17 cellular contexts compared by ENCODE assay signal in the genomic region with DNA sequence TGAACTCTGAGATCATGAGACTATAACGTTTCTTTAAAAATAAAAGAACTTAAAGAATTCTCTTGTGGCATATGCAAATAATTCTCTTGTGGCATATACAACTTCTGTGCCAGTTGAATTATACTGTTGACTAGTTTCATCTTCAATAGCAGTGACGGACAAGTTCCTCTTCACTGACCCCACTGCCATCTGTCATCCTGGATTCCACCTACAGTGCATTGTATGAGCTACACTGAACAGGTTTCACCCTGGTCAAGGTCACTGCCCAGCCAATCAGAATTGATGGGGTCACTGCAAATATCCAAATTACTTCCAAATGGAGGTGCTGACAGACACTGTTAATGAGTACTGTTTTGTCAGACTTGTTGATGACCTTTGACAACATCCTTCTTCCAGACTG.
DNase-seq lines count a peak whose midpoint lies in the region; ATAC-seq and TF ChIP-seq lines count a peak whose summit lies in the region.
"Had no signal": no experiment of that assay in that cellular context is flagged by ENCODE, and none has a peak within 500 bp of the region (broad histone marks: within the 10 kb centered on the region; RNA-seq: fewer than 3 reads in every experiment).

No MANE protein-coding gene starts in this region.

- TF ChIP-seq CTCF in WERI-Rb-1 (IDR thresholded peaks at IDR 0.05; ENCODE audit: low read depth, low read length) (no peak), nephron progenitor cell (IDR thresholded peaks at IDR 0.05) (no peak)

- no peaks in the 10 kb centered on the region for H3K9me3 ChIP-seq in WERI-Rb-1 (ENCODE audit: severe bottlenecking)

- H3K27me3 Mint-ChIP-seq in nephron progenitor cell (ENCODE audit: low read depth, poor library complexity): no peaks in the 10 kb centered on the region
- H3K27me3 Mint-ChIP-seq: T-helper 17 cell had no signal

- H3K27me3 ChIP-seq in WERI-Rb-1 (ENCODE audit: insufficient read depth, low read depth, severe bottlenecking): no peaks in the 10 kb centered on the region

- H3K27ac ChIP-seq in WERI-Rb-1: no peak overlapping the region

- H3K4me1 Mint-ChIP-seq in nephron progenitor cell: peaks cover 67% of the 10 kb centered on the region
- H3K4me1 Mint-ChIP-seq: T-helper 17 cell had no signal

- DNase-seq in WERI-Rb-1 (peak; percentile 53), nephron progenitor cell (peak; percentile 29)
- DNase-seq in stimulated activated CD4-positive, alpha-beta T cell treated with anti-CD3 and anti-CD28 coated beads, Interleukin-4, amount 100 ng/mL, for 4 hours: no peak
- no peak for DNase-seq in activated T-cell treated with anti-CD3 and anti-CD28 coated beads, Interleukin-2, amount 50 U/mL, for 48 hours
- DNase-seq in stimulated activated CD8-positive, alpha-beta memory T cell treated with anti-CD3 and anti-CD28 coated beads, Interleukin-4, amount 100 ng/mL, for 48 hours: no peak
- DNase-seq: DMS153, GOT3, Kasumi-1, NCI-H1417 treated with DMSO at 0.1 percent for 48 hours, NCI-H2081 treated with DMSO at 0.1 percent for 48 hours, NCI-H2227 treated with DMSO at 0.1 percent for 48 hours, NCI-H526 treated with DMSO at 0.1 percent for 48 hours, SHP77 treated with DMSO at 0.1 percent for 48 hours, T-helper 17 cell had no signal

- TF ChIP-seq POLR2A in GM18505 (IDR thresholded peaks at IDR 0.05; ENCODE audit: borderline replicate concordance, extremely low read depth, insufficient read depth, insufficient read length): no peak

- no peak overlapping the region for H3K4me3 ChIP-seq in WERI-Rb-1 (ENCODE audit: low read depth, low read length)

- H3K4me3 Mint-ChIP-seq in nephron progenitor cell: no peak overlapping the region
- H3K4me3 Mint-ChIP-seq: T-helper 17 cell had no signal

- H3K36me3 Mint-ChIP-seq in nephron progenitor cell (ENCODE audit: low read depth): no peaks in the 10 kb centered on the region

- ATAC-seq in GM18505 (IDR thresholded peaks at IDR 0.05; ENCODE audit: unreplicated experiment): peak; percentile 66
- ATAC-seq in HG02759 (IDR thresholded peaks at IDR 0.05; ENCODE audit: unreplicated experiment): peak; percentile 44
- ATAC-seq in GM21528 (IDR thresholded peaks at IDR 0.05; ENCODE audit: low FRiP score, unreplicated experiment): no peak
- ATAC-seq: T-helper 17 cell had no signal

- H3K9me3 Mint-ChIP-seq in nephron progenitor cell: no peaks in the 10 kb centered on the region

- H3K36me3 ChIP-seq in WERI-Rb-1: no peaks in the 10 kb centered on the region

- no peak overlapping the region for H3K27ac Mint-ChIP-seq in nephron progenitor cell
- H3K27ac Mint-ChIP-seq: T-helper 17 cell had no signal

Comparison
In these comparisons a context has a peak if more than half of its experiments do, and no peak if none do; other contexts are left out.
1. DNase-seq: peak in WERI-Rb-1 (single experiment) and nephron progenitor cell (single experiment); none in stimulated activated CD4-positive, alpha-beta T cell treated with anti-CD3 and anti-CD28 coated beads, Interleukin-4, amount 100 ng/mL, for 4 hours (0 of 2), activated T-cell treated with anti-CD3 and anti-CD28 coated beads, Interleukin-2, amount 50 U/mL, for 48 hours (0 of 2) and stimulated activated CD8-positive, alpha-beta memory T cell treated with anti-CD3 and anti-CD28 coated beads, Interleukin-4, amount 100 ng/mL, for 48 hours (single experiment).